7 cellular contexts compared by ENCODE assay signal in genomic region chr16:3173892-3174617, GRCh38. TPM values are rescaled to one million over a fixed set of nuclear protein-coding genes. Genes with fewer than 3 reads are reported as not detected.
DNase-seq lines count a peak whose midpoint lies in the region; ATAC-seq and TF ChIP-seq lines count a peak whose summit lies in the region.

No MANE protein-coding gene starts in this region.

- H3K27me3 ChIP-seq in DOHH2 (ENCODE audit: control insufficient read depth, low read length) = peaks cover 45% of the 10 kb centered on the region
- H3K27me3 ChIP-seq in Peyer's patch = peaks cover 7 to 70% of the 10 kb centered on the region in 2 donors

- no peaks in the 10 kb centered on the region for H3K79me2 ChIP-seq in DOHH2 (ENCODE audit: control insufficient read depth, low read length)

- H3K36me3 Mint-ChIP-seq in HFFc6 (ENCODE audit: low read depth) (no peaks in the 10 kb centered on the region), T-cell (no peaks in the 10 kb centered on the region)

- H4K20me1 ChIP-seq in DOHH2 (ENCODE audit: control insufficient read depth, insufficient read depth, low read depth, low read length) = no peaks in the 10 kb centered on the region

- no peaks in the 10 kb centered on the region for H3K36me3 ChIP-seq in DOHH2 (ENCODE audit: control insufficient read depth, low read length)
- no peaks in the 10 kb centered on the region for H3K36me3 ChIP-seq in Peyer's patch

- peaks cover 40% of the 10 kb centered on the region for H3K4me1 ChIP-seq in DOHH2 (ENCODE audit: control insufficient read depth, low read length)
- peaks cover 0 to 27% (median 13%) of the 10 kb centered on the region in 4 donors for H3K4me1 ChIP-seq in Peyer's patch

- H3F3A ChIP-seq in DOHH2 (ENCODE audit: control insufficient read depth, insufficient read depth) = no peaks in the 10 kb centered on the region

- peak overlapping the region; percentile 69 for H3K4me3 ChIP-seq in DOHH2 (ENCODE audit: low read length)
- peak overlapping the region; percentile 28 for H3K4me3 ChIP-seq in iPS-11a (ENCODE audit: low read depth, low read length)
- H3K4me3 ChIP-seq in Peyer's patch = no peak overlapping the region

- POLR2A ChIA-PET in T-cell (lab: Charles Lee) = interaction anchor here in 1 of 2 donors (0.6 kb wide), 1 partner anchor 169 kb away, joined by 7 read pairs; no protein-coding TSS in a partner anchor

- TF ChIP-seq POLR2A in Peyer's patch (IDR thresholded peaks at IDR 0.05) = no peak

- DNase-seq in HFFc6 (no peak), T-cell (no peak), Peyer's patch (no peak)

- H3K27ac Mint-ChIP-seq in HFFc6 (no peak overlapping the region), T-cell (no peak overlapping the region)

- H3K27ac ChIP-seq in DOHH2 (ENCODE audit: low read depth, low read length) (no peak overlapping the region), Peyer's patch (no peak overlapping the region)

- H3K4me2 ChIP-seq in DOHH2 (ENCODE audit: low read length) = peak overlapping the region; percentile 82

- H3K4me3 Mint-ChIP-seq in HFFc6 (peak overlapping the region; percentile 66; the same call in 1 of the 2 replicates), T-cell (peak overlapping the region; percentile 4 to 48 (median 34))

- H3K27me3 Mint-ChIP-seq in HFFc6 (ENCODE audit: insufficient read depth) = peaks cover 40% of the 10 kb centered on the region
- peaks cover 46 to 67% of the 10 kb centered on the region in 2 donors for H3K27me3 Mint-ChIP-seq in T-cell

- H3K9me3 ChIP-seq in DOHH2 (ENCODE audit: control insufficient read depth, insufficient read depth, low read length) (no peaks in the 10 kb centered on the region), Peyer's patch (peaks cover 0 to 7% (median 0%) of the 10 kb centered on the region in 4 donors)

- H3K9me3 Mint-ChIP-seq in HFFc6 = no peaks in the 10 kb centered on the region
- H3K9me3 Mint-ChIP-seq in T-cell = no peaks in the 10 kb centered on the region

- ATAC-seq in T-cell (replicated peaks in 1 of 4) = no peak
- no peak for ATAC-seq in GM19023 (IDR thresholded peaks at IDR 0.05; ENCODE audit: unreplicated experiment)
- ATAC-seq in GM21381 (IDR thresholded peaks at IDR 0.05; ENCODE audit: unreplicated experiment) = no peak

- H3K4me1 Mint-ChIP-seq in HFFc6 (ENCODE audit: low read depth) (peaks cover 25% of the 10 kb centered on the region), T-cell (peaks cover 33 to 38% (median 38%) of the 10 kb centered on the region in 3 donors)

- TF ChIP-seq CTCF in DOHH2 (IDR thresholded peaks at IDR 0.05; ENCODE audit: low read depth, low read length, poor library complexity, severe bottlenecking) (peak; percentile 89), HFFc6 (IDR thresholded peaks at IDR 0.05) (peak; percentile 70), Peyer's patch (IDR thresholded peaks at IDR 0.05) (no peak)

- no peaks in the 10 kb centered on the region for H3K9me2 ChIP-seq in DOHH2 (replicated peaks; ENCODE audit: control insufficient read depth, low read length)

- CTCF ChIA-PET in T-cell (lab: Charles Lee) = interaction anchor here in 1 of 2 donors (0.7 kb wide), 1 partner anchor 39 kb away, joined by 3 read pairs; the partner anchor contains the start of gene ZNF213

RNA-seq across cellular contexts. Expression of gene OR1F1, which starts 13.9 kb away (rescaled TPM):
- not detected for total RNA-seq in HFFc6 (2021; fragmentation: NEBNext Ultra II Directional; extraction: Animal tissue kit (Norgen Biotek cat#: 25700))
- total RNA-seq in T-cell = not detected
- total RNA-seq in Peyer's patch = not detected

RNA-seq across cellular contexts. Expression of gene ZNF213, which starts 39.2 kb away (rescaled TPM):
- 1 to 10 TPM; 5.9 to 7.3 (median 6.9) TPM for total RNA-seq in HFFc6 (2021; fragmentation: NEBNext Ultra II Directional; extraction: Animal tissue kit (Norgen Biotek cat#: 25700))
- total RNA-seq in T-cell (10 to 100 TPM in 3 of 5 donors, 1 to 10 TPM in 2; 3.1 to 16.9 (median 12.8) TPM), Peyer's patch (10 to 100 TPM; 14.9 to 40.6 (median 18.4) TPM)

Comparison
In these comparisons a context has a peak if more than half of its experiments do, and no peak if none do; other contexts are left out.
1. H3K4me3 ChIP-seq: peak in DOHH2 (single experiment) and iPS-11a (single experiment); none in Peyer's patch (0 of 4).
2. CTCF ChIP-seq: peak in DOHH2 (single experiment) and HFFc6 (single experiment); none in Peyer's patch (0 of 6).